In genomic region chr6:39565948-39566347, GRCh38 we compare ENCODE assay signal across 15 cellular contexts.
"Had no signal": no experiment of that assay in that cellular context is flagged by ENCODE, and none has a peak within 500 bp of the region (broad histone marks: within the 10 kb centered on the region; RNA-seq: fewer than 3 reads in every experiment).

No MANE protein-coding gene starts in this region.

- H3K9me3 ChIP-seq: left ventricle myocardium inferior, lower lobe of right lung, psoas muscle had no signal

- H3K36me3 Mint-ChIP-seq: immature natural killer cell, memory B cell, naive B cell had no signal

- H3K36me3 ChIP-seq: left ventricle myocardium inferior, lower lobe of right lung had no signal

- H3K27ac ChIP-seq: coronary artery, left ventricle myocardium inferior, lower lobe of right lung, psoas muscle had no signal

- DNase-seq: cerebellar nuclear complex; effector CD4-positive, alpha-beta T cell; endodermal cell; immature natural killer cell; left ventricle myocardium inferior; lower lobe of right lung; midbrain; naive B cell; nephron progenitor cell; psoas muscle; retina; stimulated activated naive CD4-positive, alpha-beta T cell treated with Interleukin-2 at 50 U/mL for 16 hours; trophoblast cell had no signal

- H3K4me1 ChIP-seq: left ventricle myocardium inferior, psoas muscle had no signal

- H3K9me3 Mint-ChIP-seq: endodermal cell, memory B cell, naive B cell, nephron progenitor cell had no signal

- H3K4me3 ChIP-seq: coronary artery, left ventricle myocardium inferior, lower lobe of right lung, psoas muscle had no signal

- H3K4me1 Mint-ChIP-seq: endodermal cell, immature natural killer cell, memory B cell, naive B cell, nephron progenitor cell had no signal

- H3K27ac Mint-ChIP-seq: endodermal cell, immature natural killer cell, memory B cell, naive B cell, nephron progenitor cell had no signal

- H3K4me3 Mint-ChIP-seq: endodermal cell, immature natural killer cell, memory B cell, naive B cell, nephron progenitor cell had no signal
